Comparison of ENCODE assay signal across 26 cellular contexts in genomic region chr7:93636276-93636675, GRCh38.
"Had no signal": no experiment of that assay in that cellular context is flagged by ENCODE, and none has a peak within 500 bp of the region (broad histone marks: within the 10 kb centered on the region; RNA-seq: fewer than 3 reads in every experiment).

No MANE protein-coding gene starts in this region.

- H3K4me3 ChIP-seq: colonic mucosa, dorsolateral prefrontal cortex, esophagus squamous epithelium, gastrocnemius medialis, heart right ventricle, left lung, lower lobe of right lung had no signal

- H3K4me3 Mint-ChIP-seq: naive thymus-derived CD8-positive, alpha-beta T cell had no signal

- H3K27ac ChIP-seq: colonic mucosa, dorsolateral prefrontal cortex, epithelial cell of prostate, esophagus squamous epithelium, gastrocnemius medialis, heart right ventricle, left lung, lower lobe of right lung had no signal

- H3K27me3 ChIP-seq: colonic mucosa, esophagus squamous epithelium, gastrocnemius medialis, left lung had no signal

- FAIRE-seq: endometrium, islet of Langerhans, keratinocyte had no signal

- H3K36me3 ChIP-seq: colonic mucosa, esophagus squamous epithelium, gastrocnemius medialis, heart right ventricle, left lung, lower lobe of right lung had no signal

- ATAC-seq: esophagus mucosa; gastrocnemius medialis; heart right ventricle; left cardiac atrium; left lung; left ventricle myocardium superior; lower lobe of right lung; naive thymus-derived CD8-positive, alpha-beta T cell had no signal

- H3K9me3 ChIP-seq: colonic mucosa, esophagus squamous epithelium, gastrocnemius medialis, heart right ventricle, left lung, lower lobe of right lung had no signal

- DNase-seq: colonic mucosa; dermis blood vessel endothelial cell; dorsolateral prefrontal cortex; effector CD4-positive, alpha-beta T cell; effector memory CD4-positive, alpha-beta T cell; erythroblast; esophagus squamous epithelium; foreskin fibroblast; foreskin melanocyte; gastrocnemius medialis; glutamatergic neuron; head of caudate nucleus; heart right ventricle; hippocampal formation; left cardiac atrium; left lung; left ventricle myocardium superior; lower lobe of right lung; mesenchymal stem cell; midbrain; naive thymus-derived CD8-positive, alpha-beta T cell had no signal

- H3K36me3 Mint-ChIP-seq: naive thymus-derived CD8-positive, alpha-beta T cell had no signal

- H3K4me1 ChIP-seq: colonic mucosa, esophagus squamous epithelium, gastrocnemius medialis, heart right ventricle, left lung, lower lobe of right lung had no signal

- H3K4me1 Mint-ChIP-seq: naive thymus-derived CD8-positive, alpha-beta T cell had no signal

- H3K27ac Mint-ChIP-seq: naive thymus-derived CD8-positive, alpha-beta T cell had no signal
